2 cellular contexts compared by ENCODE assay signal in the genomic region with DNA sequence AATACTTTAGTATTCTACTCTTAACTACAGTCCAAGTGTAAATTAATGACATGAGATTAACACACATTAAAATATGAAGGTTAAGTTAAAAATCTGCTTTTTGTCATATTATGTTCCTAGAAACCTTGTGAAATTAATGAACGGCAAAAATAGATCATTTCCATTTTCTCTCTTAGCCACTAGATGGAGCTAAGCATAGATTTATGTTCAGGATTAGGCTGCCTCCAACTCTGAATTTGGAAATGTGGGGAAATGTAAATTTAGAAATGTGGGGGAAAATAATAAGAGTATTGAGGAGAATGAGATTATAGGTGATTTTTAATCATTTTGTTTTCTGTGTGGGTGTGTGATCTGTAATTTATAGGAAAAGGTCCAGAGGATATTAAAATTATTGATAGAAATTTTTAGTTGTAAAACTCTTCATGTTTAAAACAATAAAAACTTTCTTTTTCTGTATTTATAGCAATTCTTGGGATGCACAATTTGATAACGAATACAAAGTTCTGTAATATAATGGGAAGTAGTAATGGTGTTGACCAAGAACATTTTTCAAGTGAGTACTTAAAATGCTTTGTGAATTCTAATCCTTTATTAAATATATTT.
TF ChIP-seq lines count a peak whose summit lies in the region.

No MANE protein-coding gene starts in this region.

TF ChIP-seq in GM12878, 131 proteins besides CTCF, POLR2A, EP300 and RAD21:
- TF ChIP-seq MYB (IDR thresholded peaks at IDR 0.05; ENCODE audit: borderline replicate concordance, low read depth, low read length) (no peak), SMC3 (IDR thresholded peaks at IDR 0.05; ENCODE audit: borderline replicate concordance, low read length) (peak; percentile 49; the same call in 1 of the 2 replicates), ATF7 (IDR thresholded peaks at IDR 0.05; ENCODE audit: low read depth) (no peak), POLR2AphosphoS5 (IDR thresholded peaks at IDR 0.05; ENCODE audit: low read length) (no peak), BMI1 (IDR thresholded peaks at IDR 0.05; ENCODE audit: borderline replicate concordance) (no peak)

TF ChIP-seq in HepG2, 621 proteins besides CTCF, POLR2A, EP300 and RAD21:
- TF ChIP-seq SOX5 (CRISPR knock-in tag; IDR thresholded peaks at IDR 0.05; ENCODE audit: borderline replicate concordance) = no peak
- TF ChIP-seq SP1 (IDR thresholded peaks at IDR 0.05) = no peak
- TF ChIP-seq SP1 (CRISPR knock-in tag; IDR thresholded peaks at IDR 0.05) = no peak
- no peak for TF ChIP-seq PTBP1 (IDR thresholded peaks at IDR 0.05; ENCODE audit: low read depth, low read length, poor library complexity, severe bottlenecking)
- TF ChIP-seq, protein P1, sequence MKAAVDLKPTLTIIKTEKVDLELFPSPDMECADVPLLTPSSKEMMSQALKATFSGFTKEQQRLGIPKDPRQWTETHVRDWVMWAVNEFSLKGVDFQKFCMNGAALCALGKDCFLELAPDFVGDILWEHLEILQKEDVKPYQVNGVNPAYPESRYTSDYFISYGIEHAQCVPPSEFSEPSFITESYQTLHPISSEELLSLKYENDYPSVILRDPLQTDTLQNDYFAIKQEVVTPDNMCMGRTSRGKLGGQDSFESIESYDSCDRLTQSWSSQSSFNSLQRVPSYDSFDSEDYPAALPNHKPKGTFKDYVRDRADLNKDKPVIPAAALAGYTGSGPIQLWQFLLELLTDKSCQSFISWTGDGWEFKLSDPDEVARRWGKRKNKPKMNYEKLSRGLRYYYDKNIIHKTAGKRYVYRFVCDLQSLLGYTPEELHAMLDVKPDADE (CRISPR knock-in tag; IDR thresholded peaks at IDR 0.05) = no peak
- 0 out of 2 replicates have a peak, but pooled peaks have one; percentile 31 for TF ChIP-seq SMC3 (IDR thresholded peaks at IDR 0.05; ENCODE audit: low read length)
- no peak for TF ChIP-seq MEIS1 (CRISPR knock-in tag; IDR thresholded peaks at IDR 0.05; ENCODE audit: borderline replicate concordance)
- TF ChIP-seq EED (CRISPR knock-in tag; IDR thresholded peaks at IDR 0.05) = no peak
- TF ChIP-seq TP53 (CRISPR knock-in tag; conservative IDR thresholded peaks at IDR 0.05) = no peak
- TF ChIP-seq STAG1 (CRISPR knock-in tag; IDR thresholded peaks at IDR 0.05) = peak; percentile 56
- no peak for TF ChIP-seq ZMYM4 (CRISPR knock-in tag; IDR thresholded peaks at IDR 0.05)
